In the genomic region with DNA sequence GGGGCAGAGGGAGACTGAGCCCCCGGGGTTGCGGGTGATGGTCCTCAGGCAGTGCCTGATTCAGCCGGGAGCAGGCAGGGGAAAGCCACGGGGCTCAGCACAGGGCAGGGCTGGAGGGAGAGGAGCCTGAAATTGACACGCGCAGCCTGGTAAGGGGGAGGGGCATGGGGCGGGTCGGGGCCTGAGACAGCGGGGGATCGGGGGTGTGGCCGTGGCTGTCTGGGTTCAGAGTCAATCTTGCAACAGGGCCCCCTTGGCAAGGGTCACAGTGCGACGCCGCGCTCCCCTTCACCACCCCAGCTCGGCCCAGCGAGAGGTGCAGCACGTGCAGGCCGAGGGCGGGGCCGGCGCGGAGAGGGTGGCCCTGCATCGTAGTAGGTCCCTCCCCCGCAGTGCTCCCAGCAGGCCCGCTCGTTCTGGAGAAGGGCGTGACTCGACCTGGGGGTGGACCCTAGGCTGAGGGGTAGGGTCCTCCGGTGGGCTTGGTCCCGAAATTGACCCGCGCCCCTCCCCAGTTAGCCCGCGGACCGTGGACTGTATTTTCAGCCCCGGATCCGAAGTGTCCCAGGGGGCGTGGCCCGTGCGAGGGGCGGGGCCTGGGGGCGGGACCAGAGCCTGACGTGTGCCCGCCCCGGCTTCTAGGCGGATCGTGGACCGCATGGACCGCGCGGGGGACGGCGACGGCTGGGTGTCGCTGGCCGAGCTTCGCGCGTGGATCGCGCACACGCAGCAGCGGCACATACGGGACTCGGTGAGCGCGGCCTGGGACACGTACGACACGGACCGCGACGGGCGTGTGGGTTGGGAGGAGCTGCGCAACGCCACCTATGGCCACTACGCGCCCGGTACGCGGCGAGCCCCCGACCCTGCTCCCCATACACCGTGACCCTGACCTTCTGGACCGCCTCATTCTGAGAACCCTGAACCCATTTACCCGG, we compare ENCODE assay signal across 1 cellular context.
TF ChIP-seq lines count a peak whose summit lies in the region.

No MANE protein-coding gene starts in this region.

TF ChIP-seq in K562, 482 proteins besides CTCF, POLR2A, EP300 and RAD21 (continued from another document and continues in another):
- TF ChIP-seq HMGXB4 (CRISPR knock-in tag; IDR thresholded peaks at IDR 0.05) = peak; percentile 89
- no peak for TF ChIP-seq ZNF3 (CRISPR knock-in tag; IDR thresholded peaks at IDR 0.05)
- no peak for TF ChIP-seq MTF1 (CRISPR knock-in tag; IDR thresholded peaks at IDR 0.05; ENCODE audit: borderline replicate concordance)
- TF ChIP-seq DMBX1 (CRISPR knock-in tag; IDR thresholded peaks at IDR 0.05; ENCODE audit: borderline replicate concordance) = no peak
- no peak for TF ChIP-seq ZNF830 (CRISPR knock-in tag; IDR thresholded peaks at IDR 0.05)
- no peak for TF ChIP-seq GATA2 (CRISPR knock-in tag; IDR thresholded peaks at IDR 0.05)
- TF ChIP-seq, protein P1, sequence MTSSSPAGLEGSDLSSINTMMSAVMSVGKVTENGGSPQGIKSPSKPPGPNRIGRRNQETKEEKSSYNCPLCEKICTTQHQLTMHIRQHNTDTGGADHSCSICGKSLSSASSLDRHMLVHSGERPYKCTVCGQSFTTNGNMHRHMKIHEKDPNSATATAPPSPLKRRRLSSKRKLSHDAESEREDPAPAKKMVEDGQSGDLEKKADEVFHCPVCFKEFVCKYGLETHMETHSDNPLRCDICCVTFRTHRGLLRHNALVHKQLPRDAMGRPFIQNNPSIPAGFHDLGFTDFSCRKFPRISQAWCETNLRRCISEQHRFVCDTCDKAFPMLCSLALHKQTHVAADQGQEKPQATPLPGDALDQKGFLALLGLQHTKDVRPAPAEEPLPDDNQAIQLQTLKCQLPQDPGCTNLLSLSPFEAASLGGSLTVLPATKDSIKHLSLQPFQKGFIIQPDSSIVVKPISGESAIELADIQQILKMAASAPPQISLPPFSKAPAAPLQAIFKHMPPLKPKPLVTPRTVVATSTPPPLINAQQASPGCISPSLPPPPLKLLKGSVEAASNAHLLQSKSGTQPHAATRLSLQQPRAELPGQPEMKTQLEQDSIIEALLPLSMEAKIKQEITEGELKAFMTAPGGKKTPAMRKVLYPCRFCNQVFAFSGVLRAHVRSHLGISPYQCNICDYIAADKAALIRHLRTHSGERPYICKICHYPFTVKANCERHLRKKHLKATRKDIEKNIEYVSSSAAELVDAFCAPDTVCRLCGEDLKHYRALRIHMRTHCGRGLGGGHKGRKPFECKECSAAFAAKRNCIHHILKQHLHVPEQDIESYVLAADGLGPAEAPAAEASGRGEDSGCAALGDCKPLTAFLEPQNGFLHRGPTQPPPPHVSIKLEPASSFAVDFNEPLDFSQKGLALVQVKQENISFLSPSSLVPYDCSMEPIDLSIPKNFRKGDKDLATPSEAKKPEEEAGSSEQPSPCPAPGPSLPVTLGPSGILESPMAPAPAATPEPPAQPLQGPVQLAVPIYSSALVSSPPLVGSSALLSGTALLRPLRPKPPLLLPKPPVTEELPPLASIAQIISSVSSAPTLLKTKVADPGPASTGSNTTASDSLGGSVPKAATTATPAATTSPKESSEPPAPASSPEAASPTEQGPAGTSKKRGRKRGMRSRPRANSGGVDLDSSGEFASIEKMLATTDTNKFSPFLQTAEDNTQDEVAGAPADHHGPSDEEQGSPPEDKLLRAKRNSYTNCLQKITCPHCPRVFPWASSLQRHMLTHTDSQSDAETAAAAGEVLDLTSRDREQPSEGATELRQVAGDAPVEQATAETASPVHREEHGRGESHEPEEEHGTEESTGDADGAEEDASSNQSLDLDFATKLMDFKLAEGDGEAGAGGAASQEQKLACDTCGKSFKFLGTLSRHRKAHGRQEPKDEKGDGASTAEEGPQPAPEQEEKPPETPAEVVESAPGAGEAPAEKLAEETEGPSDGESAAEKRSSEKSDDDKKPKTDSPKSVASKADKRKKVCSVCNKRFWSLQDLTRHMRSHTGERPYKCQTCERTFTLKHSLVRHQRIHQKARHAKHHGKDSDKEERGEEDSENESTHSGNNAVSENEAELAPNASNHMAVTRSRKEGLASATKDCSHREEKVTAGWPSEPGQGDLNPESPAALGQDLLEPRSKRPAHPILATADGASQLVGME (CRISPR knock-in tag; IDR thresholded peaks at IDR 0.05) = no peak
- TF ChIP-seq SMAD2 (IDR thresholded peaks at IDR 0.05; ENCODE audit: low read depth, low read length) = no peak
- TF ChIP-seq MAZ (CRISPR knock-in tag; conservative IDR thresholded peaks at IDR 0.05 in 1 of 2, IDR thresholded peaks at IDR 0.05 in 1 of 2) = peak; percentile 87 to 88
- no peak for TF ChIP-seq STAT5B (CRISPR knock-in tag; IDR thresholded peaks at IDR 0.05)
- no peak for TF ChIP-seq ZNF586 (CRISPR knock-in tag; conservative IDR thresholded peaks at IDR 0.05)
- TF ChIP-seq RHOXF2B (CRISPR knock-in tag; conservative IDR thresholded peaks at IDR 0.05) = no peak
- TF ChIP-seq ZNF282 (CRISPR knock-in tag; IDR thresholded peaks at IDR 0.05) = peak; percentile 40; the same call in 1 of the 2 replicates
- TF ChIP-seq SMAD1 (IDR thresholded peaks at IDR 0.05; ENCODE audit: low read depth, low read length, partially characterized antibody) = no peak
- no peak for TF ChIP-seq MYBL2 (IDR thresholded peaks at IDR 0.05; ENCODE audit: low read depth)
- TF ChIP-seq MYBL2 (CRISPR knock-in tag; IDR thresholded peaks at IDR 0.05; ENCODE audit: borderline replicate concordance) = no peak
- TF ChIP-seq KDM1A (IDR thresholded peaks at IDR 0.05) = no peak
- TF ChIP-seq ZBTB9 (CRISPR knock-in tag; IDR thresholded peaks at IDR 0.05) = no peak
- TF ChIP-seq RBM39 (optimal IDR thresholded peaks at IDR 0.05; ENCODE audit: low read depth, low read length) = no peak
- TF ChIP-seq CBX8 (IDR thresholded peaks at IDR 0.05; ENCODE audit: borderline replicate concordance, extremely low read depth, low read depth, low read length, poor library complexity, severe bottlenecking) = no peak
- no peak for TF ChIP-seq CSDE1 (IDR thresholded peaks at IDR 0.05)
- TF ChIP-seq, protein P2, sequence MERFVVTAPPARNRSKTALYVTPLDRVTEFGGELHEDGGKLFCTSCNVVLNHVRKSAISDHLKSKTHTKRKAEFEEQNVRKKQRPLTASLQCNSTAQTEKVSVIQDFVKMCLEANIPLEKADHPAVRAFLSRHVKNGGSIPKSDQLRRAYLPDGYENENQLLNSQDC (CRISPR knock-in tag; IDR thresholded peaks at IDR 0.05) = no peak
- no peak for TF ChIP-seq POLR2AphosphoS5 (IDR thresholded peaks at IDR 0.05; ENCODE audit: control insufficient read depth, insufficient read depth, low read depth, low read length)
- TF ChIP-seq EZH2 (IDR thresholded peaks at IDR 0.05; ENCODE audit: borderline replicate concordance, low read depth, low read length) = no peak
- TF ChIP-seq LEF1 (IDR thresholded peaks at IDR 0.05) = no peak; the same call in 1 of the 2 replicates
- TF ChIP-seq, protein P3, sequence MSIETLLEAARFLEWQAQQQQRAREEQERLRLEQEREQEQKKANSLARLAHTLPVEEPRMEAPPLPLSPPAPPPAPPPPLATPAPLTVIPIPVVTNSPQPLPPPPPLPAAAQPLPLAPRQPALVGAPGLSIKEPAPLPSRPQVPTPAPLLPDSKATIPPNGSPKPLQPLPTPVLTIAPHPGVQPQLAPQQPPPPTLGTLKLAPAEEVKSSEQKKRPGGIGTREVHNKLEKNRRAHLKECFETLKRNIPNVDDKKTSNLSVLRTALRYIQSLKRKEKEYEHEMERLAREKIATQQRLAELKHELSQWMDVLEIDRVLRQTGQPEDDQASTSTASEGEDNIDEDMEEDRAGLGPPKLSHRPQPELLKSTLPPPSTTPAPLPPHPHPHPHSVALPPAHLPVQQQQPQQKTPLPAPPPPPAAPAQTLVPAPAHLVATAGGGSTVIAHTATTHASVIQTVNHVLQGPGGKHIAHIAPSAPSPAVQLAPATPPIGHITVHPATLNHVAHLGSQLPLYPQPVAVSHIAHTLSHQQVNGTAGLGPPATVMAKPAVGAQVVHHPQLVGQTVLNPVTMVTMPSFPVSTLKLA (conservative IDR thresholded peaks at IDR 0.05) = peak; percentile 99
- TF ChIP-seq HBP1 (CRISPR knock-in tag; IDR thresholded peaks at IDR 0.05) = no peak
- TF ChIP-seq PRPF4 (IDR thresholded peaks at IDR 0.05; ENCODE audit: insufficient read depth, low read depth, low read length, poor library complexity, severe bottlenecking) = no peak
- TF ChIP-seq, protein P4, sequence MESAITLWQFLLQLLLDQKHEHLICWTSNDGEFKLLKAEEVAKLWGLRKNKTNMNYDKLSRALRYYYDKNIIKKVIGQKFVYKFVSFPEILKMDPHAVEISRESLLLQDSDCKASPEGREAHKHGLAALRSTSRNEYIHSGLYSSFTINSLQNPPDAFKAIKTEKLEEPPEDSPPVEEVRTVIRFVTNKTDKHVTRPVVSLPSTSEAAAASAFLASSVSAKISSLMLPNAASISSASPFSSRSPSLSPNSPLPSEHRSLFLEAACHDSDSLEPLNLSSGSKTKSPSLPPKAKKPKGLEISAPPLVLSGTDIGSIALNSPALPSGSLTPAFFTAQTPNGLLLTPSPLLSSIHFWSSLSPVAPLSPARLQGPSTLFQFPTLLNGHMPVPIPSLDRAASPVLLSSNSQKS (CRISPR knock-in tag; IDR thresholded peaks at IDR 0.05) = no peak
- TF ChIP-seq YY1 (IDR thresholded peaks at IDR 0.05; ENCODE audit: borderline replicate concordance in 1 of 3, control insufficient read depth in 1 of 3, extremely low read depth in 1 of 3, insufficient read depth in 3 of 3, insufficient read length in 1 of 3, insufficient replicate concordance in 2 of 3, low read depth in 1 of 3, low read length in 2 of 3) = peak in 1 of 3 experiments; percentile 54
- TF ChIP-seq U2AF1 (optimal IDR thresholded peaks at IDR 0.05; ENCODE audit: low read depth, low read length) = peak; percentile 45
- no peak for TF ChIP-seq RFX1 (IDR thresholded peaks at IDR 0.05)
- TF ChIP-seq PBX2 (CRISPR knock-in tag; IDR thresholded peaks at IDR 0.05; ENCODE audit: low read depth) = no peak
- no peak for TF ChIP-seq PBX2 (tag; conservative IDR thresholded peaks at IDR 0.05; ENCODE audit: low read depth)
- TF ChIP-seq, protein P5, sequence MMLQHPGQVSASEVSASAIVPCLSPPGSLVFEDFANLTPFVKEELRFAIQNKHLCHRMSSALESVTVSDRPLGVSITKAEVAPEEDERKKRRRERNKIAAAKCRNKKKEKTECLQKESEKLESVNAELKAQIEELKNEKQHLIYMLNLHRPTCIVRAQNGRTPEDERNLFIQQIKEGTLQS (IDR thresholded peaks at IDR 0.05) = no peak
- TF ChIP-seq, protein P5 (CRISPR knock-in tag; conservative IDR thresholded peaks at IDR 0.05) = no peak
